1 cellular context compared by ENCODE assay signal in the genomic region with DNA sequence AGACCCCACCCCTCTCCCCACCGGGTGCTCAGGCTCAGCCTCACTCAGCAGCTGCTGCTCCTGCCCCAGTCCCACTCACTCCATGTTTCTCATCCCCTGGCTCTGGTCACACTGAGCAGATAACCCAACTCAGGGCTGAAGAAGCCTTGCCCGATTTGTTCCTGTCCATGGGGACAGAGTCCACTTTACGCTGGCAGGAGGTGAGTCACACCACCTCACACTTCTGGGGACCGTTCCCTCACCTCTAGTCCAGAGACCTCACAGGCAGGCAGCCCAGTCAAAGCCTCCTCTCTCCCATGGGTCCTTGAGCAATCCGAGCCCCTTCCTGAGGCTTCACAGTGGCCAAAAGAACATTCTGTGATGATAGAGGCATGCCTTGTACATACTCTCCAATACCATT.
TF ChIP-seq lines count a peak whose summit lies in the region.

No MANE protein-coding gene starts in this region.

TF ChIP-seq in HepG2, 621 proteins besides CTCF, POLR2A, EP300 and RAD21 (continued from another document and continues in another):
- TF ChIP-seq MBD4 (IDR thresholded peaks at IDR 0.05; ENCODE audit: borderline replicate concordance, low read length) (no peak), NBN (conservative IDR thresholded peaks at IDR 0.05) (no peak), SMARCE1 (IDR thresholded peaks at IDR 0.05; ENCODE audit: borderline replicate concordance) (0 out of 2 replicates have a peak, but pooled peaks have one; percentile 38), NFYB (CRISPR knock-in tag; IDR thresholded peaks at IDR 0.05) (no peak), ZC3H4 (CRISPR knock-in tag; IDR thresholded peaks at IDR 0.05; ENCODE audit: borderline replicate concordance) (no peak), ZNF530 (CRISPR knock-in tag; IDR thresholded peaks at IDR 0.05; ENCODE audit: low read depth) (no peak), IKZF4 (CRISPR knock-in tag; IDR thresholded peaks at IDR 0.05; ENCODE audit: borderline replicate concordance, low read depth, not compliant biosample characterization) (no peak), ZNF12 (CRISPR knock-in tag; IDR thresholded peaks at IDR 0.05) (no peak), FOXA3 (CRISPR knock-in tag; IDR thresholded peaks at IDR 0.05) (peak; percentile 50), RARA (CRISPR knock-in tag; IDR thresholded peaks at IDR 0.05) (peak; percentile 68), ZNF292 (CRISPR knock-in tag; IDR thresholded peaks at IDR 0.05; ENCODE audit: borderline replicate concordance, low read depth) (peak; percentile 79; the same call in 1 of the 2 replicates), SMAD9 (CRISPR knock-in tag; IDR thresholded peaks at IDR 0.05) (no peak), MXD4 (CRISPR knock-in tag; IDR thresholded peaks at IDR 0.05) (no peak), ZNF335 (CRISPR knock-in tag; IDR thresholded peaks at IDR 0.05) (peak; percentile 68; the same call in 1 of the 2 replicates), ZNF670 (CRISPR knock-in tag; IDR thresholded peaks at IDR 0.05; ENCODE audit: borderline replicate concordance) (peak; percentile 24; the same call in 1 of the 2 replicates), RARG (CRISPR knock-in tag; IDR thresholded peaks at IDR 0.05; ENCODE audit: low read depth) (no peak), MIER3 (CRISPR knock-in tag; IDR thresholded peaks at IDR 0.05; ENCODE audit: borderline replicate concordance) (peak; percentile 66; the same call in 1 of the 2 replicates), CHD4 (IDR thresholded peaks at IDR 0.05; ENCODE audit: borderline replicate concordance, low read length) (no peak), ZNF747 (CRISPR knock-in tag; IDR thresholded peaks at IDR 0.05; ENCODE audit: borderline replicate concordance) (no peak), SMARCC2 (IDR thresholded peaks at IDR 0.05) (0 out of 2 replicates have a peak, but pooled peaks have one; percentile 22), ZBTB7B (CRISPR knock-in tag; IDR thresholded peaks at IDR 0.05) (no peak), DPF2 (CRISPR knock-in tag; IDR thresholded peaks at IDR 0.05; ENCODE audit: borderline replicate concordance, low read depth) (peak; percentile 62; the same call in 1 of the 2 replicates), CAMTA2 (CRISPR knock-in tag; IDR thresholded peaks at IDR 0.05; ENCODE audit: borderline replicate concordance) (no peak), PHF5A (CRISPR knock-in tag; IDR thresholded peaks at IDR 0.05; ENCODE audit: low read depth, unreplicated experiment) (no peak), EED (CRISPR knock-in tag; IDR thresholded peaks at IDR 0.05) (no peak), MTF2 (CRISPR knock-in tag; IDR thresholded peaks at IDR 0.05; ENCODE audit: borderline replicate concordance) (no peak), GLI4 (CRISPR knock-in tag; IDR thresholded peaks at IDR 0.05; ENCODE audit: borderline replicate concordance) (no peak), ZNF263 (CRISPR knock-in tag; IDR thresholded peaks at IDR 0.05) (no peak), YEATS4 (CRISPR knock-in tag; IDR thresholded peaks at IDR 0.05; ENCODE audit: borderline replicate concordance) (no peak), ZNF180 (CRISPR knock-in tag; IDR thresholded peaks at IDR 0.05; ENCODE audit: borderline replicate concordance, low read depth) (no peak), WIZ (CRISPR knock-in tag; IDR thresholded peaks at IDR 0.05) (peak; percentile 68; the same call in 1 of the 2 replicates), ZSCAN9 (CRISPR knock-in tag; IDR thresholded peaks at IDR 0.05; ENCODE audit: borderline replicate concordance) (0 out of 2 replicates have a peak, but pooled peaks have one; percentile 52), SCMH1 (CRISPR knock-in tag; IDR thresholded peaks at IDR 0.05; ENCODE audit: borderline replicate concordance) (no peak), ZNF253 (CRISPR knock-in tag; IDR thresholded peaks at IDR 0.05; ENCODE audit: borderline replicate concordance) (no peak)
- TF ChIP-seq, protein P1, sequence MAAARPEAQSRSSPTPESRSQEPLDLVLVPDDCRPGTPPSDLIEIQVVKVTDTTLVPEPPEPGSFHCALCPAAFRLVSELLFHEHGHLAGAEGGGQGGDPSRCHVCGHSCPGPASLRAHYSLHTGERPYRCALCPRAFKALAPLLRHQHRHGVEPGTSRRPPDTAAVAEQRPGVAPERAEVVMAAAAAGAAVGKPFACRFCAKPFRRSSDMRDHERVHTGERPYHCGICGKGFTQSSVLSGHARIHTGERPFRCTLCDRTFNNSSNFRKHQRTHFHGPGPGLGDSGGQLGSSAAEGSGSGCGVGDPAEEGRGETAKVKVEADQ (CRISPR knock-in tag; IDR thresholded peaks at IDR 0.05; ENCODE audit: borderline replicate concordance): no peak
- TF ChIP-seq, protein P2, sequence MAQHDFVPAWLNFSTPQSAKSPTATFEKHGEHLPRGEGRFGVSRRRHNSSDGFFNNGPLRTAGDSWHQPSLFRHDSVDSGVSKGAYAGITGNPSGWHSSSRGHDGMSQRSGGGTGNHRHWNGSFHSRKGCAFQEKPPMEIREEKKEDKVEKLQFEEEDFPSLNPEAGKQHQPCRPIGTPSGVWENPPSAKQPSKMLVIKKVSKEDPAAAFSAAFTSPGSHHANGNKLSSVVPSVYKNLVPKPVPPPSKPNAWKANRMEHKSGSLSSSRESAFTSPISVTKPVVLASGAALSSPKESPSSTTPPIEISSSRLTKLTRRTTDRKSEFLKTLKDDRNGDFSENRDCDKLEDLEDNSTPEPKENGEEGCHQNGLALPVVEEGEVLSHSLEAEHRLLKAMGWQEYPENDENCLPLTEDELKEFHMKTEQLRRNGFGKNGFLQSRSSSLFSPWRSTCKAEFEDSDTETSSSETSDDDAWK (CRISPR knock-in tag; IDR thresholded peaks at IDR 0.05): no peak
- TF ChIP-seq, protein P3, sequence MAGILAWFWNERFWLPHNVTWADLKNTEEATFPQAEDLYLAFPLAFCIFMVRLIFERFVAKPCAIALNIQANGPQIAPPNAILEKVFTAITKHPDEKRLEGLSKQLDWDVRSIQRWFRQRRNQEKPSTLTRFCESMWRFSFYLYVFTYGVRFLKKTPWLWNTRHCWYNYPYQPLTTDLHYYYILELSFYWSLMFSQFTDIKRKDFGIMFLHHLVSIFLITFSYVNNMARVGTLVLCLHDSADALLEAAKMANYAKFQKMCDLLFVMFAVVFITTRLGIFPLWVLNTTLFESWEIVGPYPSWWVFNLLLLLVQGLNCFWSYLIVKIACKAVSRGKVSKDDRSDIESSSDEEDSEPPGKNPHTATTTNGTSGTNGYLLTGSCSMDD (CRISPR knock-in tag; IDR thresholded peaks at IDR 0.05): no peak
- TF ChIP-seq, protein P4, sequence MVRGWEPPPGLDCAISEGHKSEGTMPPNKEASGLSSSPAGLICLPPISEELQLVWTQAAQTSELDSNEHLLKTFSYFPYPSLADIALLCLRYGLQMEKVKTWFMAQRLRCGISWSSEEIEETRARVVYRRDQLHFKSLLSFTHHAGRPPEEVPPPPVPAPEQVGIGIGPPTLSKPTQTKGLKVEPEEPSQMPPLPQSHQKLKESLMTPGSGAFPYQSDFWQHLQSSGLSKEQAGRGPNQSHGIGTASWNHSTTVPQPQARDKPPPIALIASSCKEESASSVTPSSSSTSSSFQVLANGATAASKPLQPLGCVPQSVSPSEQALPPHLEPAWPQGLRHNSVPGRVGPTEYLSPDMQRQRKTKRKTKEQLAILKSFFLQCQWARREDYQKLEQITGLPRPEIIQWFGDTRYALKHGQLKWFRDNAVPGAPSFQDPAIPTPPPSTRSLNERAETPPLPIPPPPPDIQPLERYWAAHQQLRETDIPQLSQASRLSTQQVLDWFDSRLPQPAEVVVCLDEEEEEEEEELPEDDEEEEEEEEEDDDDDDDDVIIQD (CRISPR knock-in tag; IDR thresholded peaks at IDR 0.05; ENCODE audit: low read depth): peak; percentile 69
- TF ChIP-seq, protein P5, sequence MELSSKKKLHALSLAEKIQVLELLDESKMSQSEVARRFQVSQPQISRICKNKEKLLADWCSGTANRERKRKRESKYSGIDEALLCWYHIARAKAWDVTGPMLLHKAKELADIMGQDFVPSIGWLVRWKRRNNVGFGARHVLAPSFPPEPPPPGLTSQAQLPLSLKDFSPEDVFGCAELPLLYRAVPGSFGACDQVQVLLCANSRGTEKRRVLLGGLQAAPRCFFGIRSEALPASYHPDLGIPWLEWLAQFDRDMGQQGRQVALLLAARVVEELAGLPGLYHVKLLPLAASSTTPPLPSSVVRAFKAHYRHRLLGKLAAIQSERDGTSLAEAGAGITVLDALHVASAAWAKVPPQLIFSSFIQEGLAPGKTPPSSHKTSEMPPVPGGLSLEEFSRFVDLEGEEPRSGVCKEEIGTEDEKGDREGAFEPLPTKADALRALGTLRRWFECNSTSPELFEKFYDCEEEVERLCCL (CRISPR knock-in tag; IDR thresholded peaks at IDR 0.05; ENCODE audit: borderline replicate concordance): no peak
- TF ChIP-seq, protein P6, sequence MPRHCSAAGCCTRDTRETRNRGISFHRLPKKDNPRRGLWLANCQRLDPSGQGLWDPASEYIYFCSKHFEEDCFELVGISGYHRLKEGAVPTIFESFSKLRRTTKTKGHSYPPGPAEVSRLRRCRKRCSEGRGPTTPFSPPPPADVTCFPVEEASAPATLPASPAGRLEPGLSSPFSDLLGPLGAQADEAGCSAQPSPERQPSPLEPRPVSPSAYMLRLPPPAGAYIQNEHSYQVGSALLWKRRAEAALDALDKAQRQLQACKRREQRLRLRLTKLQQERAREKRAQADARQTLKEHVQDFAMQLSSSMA (CRISPR knock-in tag; IDR thresholded peaks at IDR 0.05): no peak
- TF ChIP-seq, protein P7, sequence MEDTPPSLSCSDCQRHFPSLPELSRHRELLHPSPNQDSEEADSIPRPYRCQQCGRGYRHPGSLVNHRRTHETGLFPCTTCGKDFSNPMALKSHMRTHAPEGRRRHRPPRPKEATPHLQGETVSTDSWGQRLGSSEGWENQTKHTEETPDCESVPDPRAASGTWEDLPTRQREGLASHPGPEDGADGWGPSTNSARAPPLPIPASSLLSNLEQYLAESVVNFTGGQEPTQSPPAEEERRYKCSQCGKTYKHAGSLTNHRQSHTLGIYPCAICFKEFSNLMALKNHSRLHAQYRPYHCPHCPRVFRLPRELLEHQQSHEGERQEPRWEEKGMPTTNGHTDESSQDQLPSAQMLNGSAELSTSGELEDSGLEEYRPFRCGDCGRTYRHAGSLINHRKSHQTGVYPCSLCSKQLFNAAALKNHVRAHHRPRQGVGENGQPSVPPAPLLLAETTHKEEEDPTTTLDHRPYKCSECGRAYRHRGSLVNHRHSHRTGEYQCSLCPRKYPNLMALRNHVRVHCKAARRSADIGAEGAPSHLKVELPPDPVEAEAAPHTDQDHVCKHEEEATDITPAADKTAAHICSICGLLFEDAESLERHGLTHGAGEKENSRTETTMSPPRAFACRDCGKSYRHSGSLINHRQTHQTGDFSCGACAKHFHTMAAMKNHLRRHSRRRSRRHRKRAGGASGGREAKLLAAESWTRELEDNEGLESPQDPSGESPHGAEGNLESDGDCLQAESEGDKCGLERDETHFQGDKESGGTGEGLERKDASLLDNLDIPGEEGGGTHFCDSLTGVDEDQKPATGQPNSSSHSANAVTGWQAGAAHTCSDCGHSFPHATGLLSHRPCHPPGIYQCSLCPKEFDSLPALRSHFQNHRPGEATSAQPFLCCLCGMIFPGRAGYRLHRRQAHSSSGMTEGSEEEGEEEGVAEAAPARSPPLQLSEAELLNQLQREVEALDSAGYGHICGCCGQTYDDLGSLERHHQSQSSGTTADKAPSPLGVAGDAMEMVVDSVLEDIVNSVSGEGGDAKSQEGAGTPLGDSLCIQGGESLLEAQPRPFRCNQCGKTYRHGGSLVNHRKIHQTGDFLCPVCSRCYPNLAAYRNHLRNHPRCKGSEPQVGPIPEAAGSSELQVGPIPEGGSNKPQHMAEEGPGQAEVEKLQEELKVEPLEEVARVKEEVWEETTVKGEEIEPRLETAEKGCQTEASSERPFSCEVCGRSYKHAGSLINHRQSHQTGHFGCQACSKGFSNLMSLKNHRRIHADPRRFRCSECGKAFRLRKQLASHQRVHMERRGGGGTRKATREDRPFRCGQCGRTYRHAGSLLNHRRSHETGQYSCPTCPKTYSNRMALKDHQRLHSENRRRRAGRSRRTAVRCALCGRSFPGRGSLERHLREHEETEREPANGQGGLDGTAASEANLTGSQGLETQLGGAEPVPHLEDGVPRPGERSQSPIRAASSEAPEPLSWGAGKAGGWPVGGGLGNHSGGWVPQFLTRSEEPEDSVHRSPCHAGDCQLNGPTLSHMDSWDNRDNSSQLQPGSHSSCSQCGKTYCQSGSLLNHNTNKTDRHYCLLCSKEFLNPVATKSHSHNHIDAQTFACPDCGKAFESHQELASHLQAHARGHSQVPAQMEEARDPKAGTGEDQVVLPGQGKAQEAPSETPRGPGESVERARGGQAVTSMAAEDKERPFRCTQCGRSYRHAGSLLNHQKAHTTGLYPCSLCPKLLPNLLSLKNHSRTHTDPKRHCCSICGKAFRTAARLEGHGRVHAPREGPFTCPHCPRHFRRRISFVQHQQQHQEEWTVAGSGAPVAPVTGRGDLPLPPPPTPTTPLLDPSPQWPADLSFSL (CRISPR knock-in tag; IDR thresholded peaks at IDR 0.05): no peak
- TF ChIP-seq, protein P8, sequence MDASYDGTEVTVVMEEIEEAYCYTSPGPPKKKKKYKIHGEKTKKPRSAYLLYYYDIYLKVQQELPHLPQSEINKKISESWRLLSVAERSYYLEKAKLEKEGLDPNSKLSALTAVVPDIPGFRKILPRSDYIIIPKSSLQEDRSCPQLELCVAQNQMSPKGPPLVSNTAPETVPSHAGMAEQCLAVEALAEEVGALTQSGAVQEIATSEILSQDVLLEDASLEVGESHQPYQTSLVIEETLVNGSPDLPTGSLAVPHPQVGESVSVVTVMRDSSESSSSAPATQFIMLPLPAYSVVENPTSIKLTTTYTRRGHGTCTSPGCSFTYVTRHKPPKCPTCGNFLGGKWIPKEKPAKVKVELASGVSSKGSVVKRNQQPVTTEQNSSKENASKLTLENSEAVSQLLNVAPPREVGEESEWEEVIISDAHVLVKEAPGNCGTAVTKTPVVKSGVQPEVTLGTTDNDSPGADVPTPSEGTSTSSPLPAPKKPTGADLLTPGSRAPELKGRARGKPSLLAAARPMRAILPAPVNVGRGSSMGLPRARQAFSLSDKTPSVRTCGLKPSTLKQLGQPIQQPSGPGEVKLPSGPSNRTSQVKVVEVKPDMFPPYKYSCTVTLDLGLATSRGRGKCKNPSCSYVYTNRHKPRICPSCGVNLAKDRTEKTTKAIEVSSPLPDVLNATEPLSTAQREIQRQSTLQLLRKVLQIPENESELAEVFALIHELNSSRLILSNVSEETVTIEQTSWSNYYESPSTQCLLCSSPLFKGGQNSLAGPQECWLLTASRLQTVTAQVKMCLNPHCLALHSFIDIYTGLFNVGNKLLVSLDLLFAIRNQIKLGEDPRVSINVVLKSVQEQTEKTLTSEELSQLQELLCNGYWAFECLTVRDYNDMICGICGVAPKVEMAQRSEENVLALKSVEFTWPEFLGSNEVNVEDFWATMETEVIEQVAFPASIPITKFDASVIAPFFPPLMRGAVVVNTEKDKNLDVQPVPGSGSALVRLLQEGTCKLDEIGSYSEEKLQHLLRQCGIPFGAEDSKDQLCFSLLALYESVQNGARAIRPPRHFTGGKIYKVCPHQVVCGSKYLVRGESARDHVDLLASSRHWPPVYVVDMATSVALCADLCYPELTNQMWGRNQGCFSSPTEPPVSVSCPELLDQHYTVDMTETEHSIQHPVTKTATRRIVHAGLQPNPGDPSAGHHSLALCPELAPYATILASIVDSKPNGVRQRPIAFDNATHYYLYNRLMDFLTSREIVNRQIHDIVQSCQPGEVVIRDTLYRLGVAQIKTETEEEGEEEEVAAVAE (CRISPR knock-in tag; IDR thresholded peaks at IDR 0.05; ENCODE audit: borderline replicate concordance): peak; percentile 34; the same call in 1 of the 2 replicates
- TF ChIP-seq, protein P9, sequence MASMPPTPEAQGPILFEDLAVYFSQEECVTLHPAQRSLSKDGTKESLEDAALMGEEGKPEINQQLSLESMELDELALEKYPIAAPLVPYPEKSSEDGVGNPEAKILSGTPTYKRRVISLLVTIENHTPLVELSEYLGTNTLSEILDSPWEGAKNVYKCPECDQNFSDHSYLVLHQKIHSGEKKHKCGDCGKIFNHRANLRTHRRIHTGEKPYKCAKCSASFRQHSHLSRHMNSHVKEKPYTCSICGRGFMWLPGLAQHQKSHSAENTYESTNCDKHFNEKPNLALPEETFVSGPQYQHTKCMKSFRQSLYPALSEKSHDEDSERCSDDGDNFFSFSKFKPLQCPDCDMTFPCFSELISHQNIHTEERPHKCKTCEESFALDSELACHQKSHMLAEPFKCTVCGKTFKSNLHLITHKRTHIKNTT (CRISPR knock-in tag; IDR thresholded peaks at IDR 0.05): no peak
